Comparison of ENCODE assay signal across 1 cellular context in genomic region chr2:48098539-48098938, GRCh38.
TF ChIP-seq lines count a peak whose summit lies in the region.

No MANE protein-coding gene starts in this region.

TF ChIP-seq in GM12878, 131 proteins besides CTCF, POLR2A, EP300 and RAD21 (continued from another document):
- TF ChIP-seq REST (IDR thresholded peaks at IDR 0.05; ENCODE audit: low read depth, low read length) (no peak), IKZF1 (conservative IDR thresholded peaks at IDR 0.05) (no peak), SIX5 (IDR thresholded peaks at IDR 0.05; ENCODE audit: low read depth, low read length, severe bottlenecking) (no peak), NFXL1 (IDR thresholded peaks at IDR 0.05; ENCODE audit: borderline replicate concordance) (no peak), TBL1XR1 (IDR thresholded peaks at IDR 0.05; ENCODE audit: low read depth, low read length) (no peak), SUPT20H (IDR thresholded peaks at IDR 0.05; ENCODE audit: borderline replicate concordance, control insufficient read depth, low read depth, low read length) (no peak), CHD2 (IDR thresholded peaks at IDR 0.05; ENCODE audit: borderline replicate concordance, low read depth, low read length) (no peak)
